In genomic region chr1:175319912-175320230, GRCh38 we compare ENCODE assay signal across 11 cellular contexts.
DNase-seq lines count a peak whose midpoint lies in the region; ATAC-seq and TF ChIP-seq lines count a peak whose summit lies in the region.
"Had no signal": no experiment of that assay in that cellular context is flagged by ENCODE, and none has a peak within 500 bp of the region (broad histone marks: within the 10 kb centered on the region; RNA-seq: fewer than 3 reads in every experiment).

No MANE protein-coding gene starts in this region.

- no peak overlapping the region for H3K4me2 ChIP-seq in SU-DHL-6 (ENCODE audit: low read depth, low read length, poor library complexity, severe bottlenecking)

- H3K27me3 ChIP-seq in left ventricle myocardium inferior (ENCODE audit: low read depth) = no peaks in the 10 kb centered on the region
- H3K27me3 ChIP-seq in heart left ventricle = no peaks in the 10 kb centered on the region
- H3K27me3 ChIP-seq in SU-DHL-6 (ENCODE audit: low read length) = no peaks in the 10 kb centered on the region
- no peaks in the 10 kb centered on the region for H3K27me3 ChIP-seq in upper lobe of right lung
- H3K27me3 ChIP-seq in Peyer's patch = no peaks in the 10 kb centered on the region
- H3K27me3 ChIP-seq: adrenal gland, tibial nerve had no signal

- TF ChIP-seq CTCF in left ventricle myocardium inferior (IDR thresholded peaks at IDR 0.05; ENCODE audit: borderline replicate concordance) = peak; percentile 12
- TF ChIP-seq CTCF in heart left ventricle (IDR thresholded peaks at IDR 0.05) = no peak
- TF ChIP-seq CTCF in SU-DHL-6 (IDR thresholded peaks at IDR 0.05; ENCODE audit: insufficient read depth, low read length, poor library complexity, severe bottlenecking) = peak; percentile 7
- TF ChIP-seq CTCF in upper lobe of right lung (IDR thresholded peaks at IDR 0.05) = peak; percentile 4
- no peak for TF ChIP-seq CTCF in Peyer's patch (IDR thresholded peaks at IDR 0.05)

- H3K9me2 ChIP-seq in SU-DHL-6 (replicated peaks; ENCODE audit: insufficient read depth, low read length) = no peaks in the 10 kb centered on the region

- no peak for DNase-seq in left ventricle myocardium inferior
- DNase-seq in heart left ventricle = no peak
- no peak for DNase-seq in upper lobe of right lung
- DNase-seq in head of caudate nucleus = no peak
- no peak for DNase-seq in Peyer's patch

- H3K4me1 ChIP-seq in left ventricle myocardium inferior (peaks cover 29% of the 10 kb centered on the region), heart left ventricle (peaks cover 0 to 30% (median 19%) of the 10 kb centered on the region in 12 donors), upper lobe of right lung (peaks cover 27% of the 10 kb centered on the region), Peyer's patch (no peaks in the 10 kb centered on the region)

- H3K27ac ChIP-seq in left ventricle myocardium inferior (replicated peaks) (peak overlapping the region; percentile 80), heart left ventricle (peak overlapping the region in 4 of 12 donors; percentile 10 to 83 (median 62)), SU-DHL-6 (ENCODE audit: low read depth, low read length) (no peak overlapping the region), upper lobe of right lung (no peak overlapping the region), Peyer's patch (no peak overlapping the region)

- TF ChIP-seq POLR2A in heart left ventricle (IDR thresholded peaks at IDR 0.05) (no peak), Peyer's patch (IDR thresholded peaks at IDR 0.05) (no peak)

- no peak overlapping the region for H3K4me3 ChIP-seq in left ventricle myocardium inferior
- no peak overlapping the region for H3K4me3 ChIP-seq in heart left ventricle
- H3K4me3 ChIP-seq in SU-DHL-6 (ENCODE audit: insufficient read depth, low read length, poor library complexity, severe bottlenecking) = no peak overlapping the region
- no peak overlapping the region for H3K4me3 ChIP-seq in upper lobe of right lung
- H3K4me3 ChIP-seq in Peyer's patch = no peak overlapping the region
- H3K4me3 ChIP-seq: adrenal gland, dorsolateral prefrontal cortex, tibial nerve had no signal

- WGBS in heart left ventricle, 4 donors = 0 to 8% (median 5%) methylated on average over 1 of the region's 1 CpG

- H3K36me3 ChIP-seq in left ventricle myocardium inferior (no peaks in the 10 kb centered on the region), heart left ventricle (no peaks in the 10 kb centered on the region), SU-DHL-6 (ENCODE audit: low read length) (no peaks in the 10 kb centered on the region), upper lobe of right lung (no peaks in the 10 kb centered on the region), Peyer's patch (no peaks in the 10 kb centered on the region)
- H3K36me3 ChIP-seq: adrenal gland, tibial nerve had no signal

- intact Hi-C loops in left ventricle myocardium inferior (cut with micrococcal nuclease) (loop anchor here (2.0 kb wide), 1 partner anchor 167 kb away; no protein-coding TSS in a partner anchor), heart left ventricle (cut with DNase I) (loop anchor here (1.0 to 10.0 kb wide), 15 partner anchors 53 to 755 kb away; partner anchors contain the start of gene MRPS14 (in 1 of the 10)), upper lobe of right lung (cut with DNase I) (loop anchor here (5.0 to 10.0 kb wide), 2 partner anchors 168 to 285 kb away; no protein-coding TSS in a partner anchor), head of caudate nucleus (cut with DNase I) (loop anchor here (5.0 kb wide), 1 partner anchor 163 kb away; no protein-coding TSS in a partner anchor)

- H3F3A ChIP-seq in SU-DHL-6 (ENCODE audit: insufficient read depth) = no peaks in the 10 kb centered on the region

- H3K79me2 ChIP-seq in SU-DHL-6 (ENCODE audit: insufficient read depth, low read length) = no peaks in the 10 kb centered on the region

- H4K20me1 ChIP-seq in SU-DHL-6 (ENCODE audit: low read depth, low read length) = no peaks in the 10 kb centered on the region

- no peak overlapping the region for H2AFZ ChIP-seq in SU-DHL-6 (ENCODE audit: low read depth, low read length, severe bottlenecking)

- H3K9ac ChIP-seq in SU-DHL-6 (ENCODE audit: low read length) = no peak overlapping the region

- ATAC-seq in heart left ventricle = no peak
- peak; percentile 21 for ATAC-seq in HG02970 (IDR thresholded peaks at IDR 0.05; ENCODE audit: low FRiP score, unreplicated experiment)
- no peak for ATAC-seq in upper lobe of right lung
- ATAC-seq in GM21526 (IDR thresholded peaks at IDR 0.05; ENCODE audit: low FRiP score, unreplicated experiment) = no peak

- H3K9me3 ChIP-seq in left ventricle myocardium inferior (replicated peaks) (no peaks in the 10 kb centered on the region), heart left ventricle (no peaks in the 10 kb centered on the region), SU-DHL-6 (ENCODE audit: insufficient read depth, low read length) (no peaks in the 10 kb centered on the region), upper lobe of right lung (no peaks in the 10 kb centered on the region), Peyer's patch (no peaks in the 10 kb centered on the region)
- H3K9me3 ChIP-seq: adrenal gland, tibial nerve had no signal

Comparison
In these comparisons a context has a peak if more than half of its experiments do, and no peak if none do; other contexts are left out.
1. CTCF ChIP-seq: peak in left ventricle myocardium inferior (single experiment), SU-DHL-6 (single experiment) and upper lobe of right lung (single experiment); none in heart left ventricle (0 of 12) and Peyer's patch (0 of 6).